2 cellular contexts compared by ENCODE assay signal in genomic region chr6:30091577-30092381, GRCh38.
A peak's percentile ranks its signal among the peaks of the same experiment; 100 is the strongest.
TF ChIP-seq lines count a peak whose summit lies in the region.

No MANE protein-coding gene starts in this region.

TF ChIP-seq in A549, 52 proteins besides CTCF, POLR2A, EP300 and RAD21:
- no peak for TF ChIP-seq ELK1 (IDR thresholded peaks at IDR 0.05; ENCODE audit: low read depth, low read length)
- TF ChIP-seq MAX (IDR thresholded peaks at IDR 0.05): peak; percentile 51; the same call in 1 of the 2 replicates
- TF ChIP-seq MYC (IDR thresholded peaks at IDR 0.05; ENCODE audit: borderline replicate concordance, low read length): no peak
- peak; percentile 60; the same call in 1 of the 2 replicates for TF ChIP-seq E2F6 (IDR thresholded peaks at IDR 0.05; ENCODE audit: borderline replicate concordance, low read depth)
- TF ChIP-seq CEBPB (IDR thresholded peaks at IDR 0.05): no peak
- TF ChIP-seq NR3C1 (IDR thresholded peaks at IDR 0.05): no peak
- no peak for TF ChIP-seq FOXS1 (CRISPR knock-in tag; IDR thresholded peaks at IDR 0.05)
- TF ChIP-seq ZC3H11A (IDR thresholded peaks at IDR 0.05): no peak
- TF ChIP-seq GATA3 (IDR thresholded peaks at IDR 0.05; ENCODE audit: borderline replicate concordance): no peak

TF ChIP-seq in HepG2, 621 proteins besides CTCF, POLR2A, EP300 and RAD21 (continues in another document):
- no peak for TF ChIP-seq ZBTB4 (CRISPR knock-in tag; IDR thresholded peaks at IDR 0.05; ENCODE audit: borderline replicate concordance)
- no peak for TF ChIP-seq PCBP2 (optimal IDR thresholded peaks at IDR 0.05; ENCODE audit: low read depth, low read length, poor library complexity, severe bottlenecking)
- peak; percentile 43; the same call in 1 of the 2 replicates for TF ChIP-seq CHCHD3 (CRISPR knock-in tag; IDR thresholded peaks at IDR 0.05)
- TF ChIP-seq YEATS2 (CRISPR knock-in tag; IDR thresholded peaks at IDR 0.05; ENCODE audit: borderline replicate concordance): no peak
- no peak for TF ChIP-seq MIER3 (CRISPR knock-in tag; IDR thresholded peaks at IDR 0.05; ENCODE audit: borderline replicate concordance)
- no peak for TF ChIP-seq LRRFIP1 (CRISPR knock-in tag; conservative IDR thresholded peaks at IDR 0.05)
- TF ChIP-seq ZNF709 (CRISPR knock-in tag; IDR thresholded peaks at IDR 0.05): no peak
- TF ChIP-seq ZNF639 (CRISPR knock-in tag; conservative IDR thresholded peaks at IDR 0.05): no peak
- TF ChIP-seq ZNF678 (CRISPR knock-in tag; IDR thresholded peaks at IDR 0.05): no peak
- no peak for TF ChIP-seq BORCS8-MEF2B (CRISPR knock-in tag; IDR thresholded peaks at IDR 0.05)
- TF ChIP-seq TIGD3 (CRISPR knock-in tag; IDR thresholded peaks at IDR 0.05; ENCODE audit: borderline replicate concordance): no peak
- TF ChIP-seq SOX5 (CRISPR knock-in tag; IDR thresholded peaks at IDR 0.05; ENCODE audit: borderline replicate concordance): no peak
- no peak for TF ChIP-seq TFDP1 (CRISPR knock-in tag; IDR thresholded peaks at IDR 0.05; ENCODE audit: borderline replicate concordance)
- 0 out of 2 replicates have a peak, but pooled peaks have one; percentile 9 for TF ChIP-seq PITX1 (CRISPR knock-in tag; IDR thresholded peaks at IDR 0.05)
- peak; percentile 49; the same call in 1 of the 2 replicates for TF ChIP-seq CBX5 (CRISPR knock-in tag; IDR thresholded peaks at IDR 0.05; ENCODE audit: borderline replicate concordance)
- TF ChIP-seq ZNF274 (CRISPR knock-in tag; IDR thresholded peaks at IDR 0.05): 0 out of 2 replicates have a peak, but pooled peaks have one; percentile 49
- TF ChIP-seq HIC2 (CRISPR knock-in tag; IDR thresholded peaks at IDR 0.05; ENCODE audit: low read depth): peak; percentile 53; the same call in 1 of the 2 replicates
- no peak for TF ChIP-seq JARID2 (CRISPR knock-in tag; IDR thresholded peaks at IDR 0.05; ENCODE audit: insufficient replicate concordance)
- no peak for TF ChIP-seq ZNF746 (CRISPR knock-in tag; IDR thresholded peaks at IDR 0.05)
- no peak for TF ChIP-seq PAF1 (CRISPR knock-in tag; IDR thresholded peaks at IDR 0.05)
- TF ChIP-seq ZMAT3 (CRISPR knock-in tag; conservative IDR thresholded peaks at IDR 0.05): peak; percentile 75; the same call in 1 of the 2 replicates
- TF ChIP-seq DNMT1 (CRISPR knock-in tag; IDR thresholded peaks at IDR 0.05): no peak
- TF ChIP-seq ZNF614 (CRISPR knock-in tag; IDR thresholded peaks at IDR 0.05; ENCODE audit: borderline replicate concordance): peak; percentile 15; the same call in 1 of the 2 replicates
- 0 out of 2 replicates have a peak, but pooled peaks have one; percentile 32 for TF ChIP-seq ELF3 (CRISPR knock-in tag; IDR thresholded peaks at IDR 0.05)
- TF ChIP-seq ZNF615 (CRISPR knock-in tag; IDR thresholded peaks at IDR 0.05; ENCODE audit: borderline replicate concordance): no peak
- TF ChIP-seq ZNF318 (CRISPR knock-in tag; IDR thresholded peaks at IDR 0.05): no peak
- no peak for TF ChIP-seq HOXA7 (CRISPR knock-in tag; IDR thresholded peaks at IDR 0.05)
- TF ChIP-seq TEAD3 (CRISPR knock-in tag; optimal IDR thresholded peaks at IDR 0.05; ENCODE audit: borderline replicate concordance): peak; percentile 18
- TF ChIP-seq MIXL1 (CRISPR knock-in tag; IDR thresholded peaks at IDR 0.05): no peak
- no peak for TF ChIP-seq CBX2 (IDR thresholded peaks at IDR 0.05; ENCODE audit: low read depth, low read length)
- TF ChIP-seq CBX2 (CRISPR knock-in tag; IDR thresholded peaks at IDR 0.05; ENCODE audit: low read depth): peak; percentile 30; the same call in 1 of the 2 replicates
